In genomic region chr20:61115627-61116026, GRCh38 we compare ENCODE assay signal across 26 cellular contexts.
DNase-seq lines count a peak whose midpoint lies in the region; FAIRE-seq and TF ChIP-seq lines count a peak whose summit lies in the region.
"Had no signal": no experiment of that assay in that cellular context is flagged by ENCODE, and none has a peak within 500 bp of the region (broad histone marks: within the 10 kb centered on the region; RNA-seq: fewer than 3 reads in every experiment).

No MANE protein-coding gene starts in this region.

- no peak overlapping the region for H3K4ac ChIP-seq in mesenchymal stem cell (ENCODE audit: low read depth in 1 of 2, low read length in 2 of 2)
- no peak overlapping the region for H3K4ac ChIP-seq in mesendoderm (ENCODE audit: low read depth, low read length)

- H2BK120ac ChIP-seq in mesenchymal stem cell (ENCODE audit: low read depth, low read length) (no peak overlapping the region), mesendoderm (ENCODE audit: low read depth, low read length) (no peak overlapping the region)

- H3K4me1 Mint-ChIP-seq in brain: peaks cover 35% of the 10 kb centered on the region

- H3K27ac ChIP-seq in mesenchymal stem cell (ENCODE audit: low read length, poor library complexity, severe bottlenecking) (no peak overlapping the region), mesendoderm (ENCODE audit: low read depth, low read length) (no peak overlapping the region)
- H3K27ac ChIP-seq: BLaER1 treated with 17β-estradiol and CSF1 and Interleukin-3, amounts not matched to agents 10 nM and 100 nM; SK-N-MC; tibial nerve had no signal

- TF ChIP-seq CTCF in brain (conservative IDR thresholded peaks at IDR 0.05): no peak

- no peak overlapping the region for H3K4me2 ChIP-seq in mesenchymal stem cell (ENCODE audit: low read length, poor library complexity, severe bottlenecking)
- no peak overlapping the region for H3K4me2 ChIP-seq in mesendoderm (ENCODE audit: low read length)
- H3K4me2 ChIP-seq: smooth muscle cell had no signal

- H3K23ac ChIP-seq in mesenchymal stem cell (ENCODE audit: low read length in 2 of 2) (no peak overlapping the region), mesendoderm (ENCODE audit: low read length) (no peak overlapping the region)

- 75% methylated on average over 5 of the region's 5 CpGs for WGBS in mesenchymal stem cell
- no CpG with 5 or more reads among the region's 5 CpGs for WGBS in mesendoderm (ENCODE audit: extremely low coverage, insufficient coverage, low lambda C conversion rate)

- H2AK5ac ChIP-seq in mesenchymal stem cell (ENCODE audit: low read length, severe bottlenecking) (peak overlapping the region; percentile 11), mesendoderm (ENCODE audit: low read length) (no peak overlapping the region)

- H3K27me3 Mint-ChIP-seq in brain: peaks cover 7% of the 10 kb centered on the region
- H3K27me3 Mint-ChIP-seq: activated naive CD8-positive, alpha-beta T cell had no signal

- H3K27ac Mint-ChIP-seq in brain: peak overlapping the region in 3 of 5 experiments; percentile 4 to 34 (median 12)
- H3K27ac Mint-ChIP-seq: activated naive CD8-positive, alpha-beta T cell; activated T-helper 2 cell treated with anti-CD3 and anti-CD28 coated beads, Interferon-gamma antibody, Interleukin-2, Interleukin-4, amounts not matched to agents 10 μg/mL and 5 μg/mL and 100 μg/mL, durations not matched to agents 14 hours and 24 hours and 36 hours; naive thymus-derived CD8-positive, alpha-beta T cell; T-helper 1 cell treated with Interleukin-12 subunit alpha and Interleukin-12 subunit beta and Interleukin-4 antibody, amounts not matched to agents 30 μg/mL and 1 μg/mL, for 36 hours had no signal

- H3K56ac ChIP-seq in mesendoderm (ENCODE audit: low read length): no peak overlapping the region

- no peaks in the 10 kb centered on the region for H3K79me1 ChIP-seq in mesenchymal stem cell (replicated peaks; ENCODE audit: low read length, poor library complexity, severe bottlenecking)
- H3K79me1 ChIP-seq in mesendoderm (ENCODE audit: low read length): no peaks in the 10 kb centered on the region

- H3K18ac ChIP-seq in mesenchymal stem cell (ENCODE audit: low read depth in 1 of 2, low read length in 2 of 2): no peak overlapping the region
- no peak overlapping the region for H3K18ac ChIP-seq in mesendoderm (ENCODE audit: low read length)

- no peak overlapping the region for H3K4me3 Mint-ChIP-seq in brain
- H3K4me3 Mint-ChIP-seq: activated naive CD8-positive, alpha-beta T cell; naive thymus-derived CD8-positive, alpha-beta T cell; T-helper 1 cell treated with Interleukin-12 subunit alpha and Interleukin-12 subunit beta and Interleukin-4 antibody, amounts not matched to agents 30 μg/mL and 1 μg/mL, for 36 hours had no signal

- no peak overlapping the region for H4K91ac ChIP-seq in mesenchymal stem cell (ENCODE audit: low read length)

- no peak for FAIRE-seq in HTR-8/SVneo (lab: Jason Lieb, UNC)
- FAIRE-seq: K562, TTC549 had no signal

- H4K8ac ChIP-seq in mesenchymal stem cell (ENCODE audit: low read length) (no peak overlapping the region), mesendoderm (ENCODE audit: low read depth, low read length) (no peak overlapping the region)

- no peak overlapping the region for H4K5ac ChIP-seq in mesendoderm (ENCODE audit: low read length)

- H2BK15ac ChIP-seq in mesenchymal stem cell (ENCODE audit: low read depth, poor library complexity, severe bottlenecking): no peak overlapping the region
- H2BK15ac ChIP-seq in mesendoderm (replicated peaks; ENCODE audit: low read depth): no peak overlapping the region

- no peak overlapping the region for H2BK12ac ChIP-seq in mesenchymal stem cell (ENCODE audit: low read length in 2 of 2)

- H3K9ac ChIP-seq in mesenchymal stem cell (ENCODE audit: low read length): no peak overlapping the region
- H3K9ac ChIP-seq in mesendoderm (ENCODE audit: low read length): no peak overlapping the region
- H3K9ac ChIP-seq: BLaER1 treated with 17β-estradiol and CSF1 and Interleukin-3, amounts not matched to agents 10 nM and 100 nM had no signal

- no peak overlapping the region for H2AFZ ChIP-seq in mesenchymal stem cell (ENCODE audit: low read depth, low read length)

- no peak overlapping the region for H2BK5ac ChIP-seq in mesenchymal stem cell (ENCODE audit: low read depth, low read length, poor library complexity, severe bottlenecking)
- H2BK5ac ChIP-seq in mesendoderm (ENCODE audit: low read length): no peak overlapping the region

- H3K79me2 ChIP-seq in mesendoderm (ENCODE audit: control insufficient read depth, insufficient read depth, low read length): no peaks in the 10 kb centered on the region

- no peak overlapping the region for H3K4me3 ChIP-seq in mesenchymal stem cell (ENCODE audit: insufficient read depth in 1 of 2, low read depth in 1 of 2, low read length in 2 of 2)
- no peak overlapping the region for H3K4me3 ChIP-seq in mesendoderm (ENCODE audit: low read length)
- H3K4me3 ChIP-seq: BLaER1 treated with 17β-estradiol and CSF1 and Interleukin-3, amounts not matched to agents 10 nM and 100 nM; K562; MG63; SK-N-MC; smooth muscle cell; tibial nerve had no signal

- no peaks in the 10 kb centered on the region for H3K9me3 ChIP-seq in mesenchymal stem cell (ENCODE audit: control insufficient read depth, low read length)
- H3K9me3 ChIP-seq: MG63, tibial nerve had no signal

- peaks cover 0 to 34% of the 10 kb centered on the region in 2 experiments for H3K27me3 ChIP-seq in mesenchymal stem cell (ENCODE audit: control insufficient read depth in 1 of 2, insufficient read depth in 1 of 2, low read length in 2 of 2)
- no peaks in the 10 kb centered on the region for H3K27me3 ChIP-seq in mesendoderm (ENCODE audit: insufficient read depth, low read length, poor library complexity)
- H3K27me3 ChIP-seq: tibial nerve had no signal

- H3K4me1 ChIP-seq in mesenchymal stem cell (ENCODE audit: control insufficient read depth, insufficient read depth, low read depth, low read length): peaks cover 19% of the 10 kb centered on the region
- no peaks in the 10 kb centered on the region for H3K4me1 ChIP-seq in mesendoderm (ENCODE audit: control insufficient read depth, low read depth, low read length)

- H3K36me3 Mint-ChIP-seq in brain: no peaks in the 10 kb centered on the region
- H3K36me3 Mint-ChIP-seq: activated naive CD8-positive, alpha-beta T cell; naive thymus-derived CD8-positive, alpha-beta T cell had no signal

- H3K14ac ChIP-seq in mesenchymal stem cell (ENCODE audit: low read length in 2 of 2): no peak overlapping the region

- H3K36me3 ChIP-seq in mesenchymal stem cell (ENCODE audit: control insufficient read depth in 1 of 2, insufficient read depth in 2 of 2, low read depth in 1 of 2, low read length in 2 of 2): no peaks in the 10 kb centered on the region
- no peaks in the 10 kb centered on the region for H3K36me3 ChIP-seq in mesendoderm (ENCODE audit: control insufficient read depth, insufficient read depth, low read length)
- H3K36me3 ChIP-seq: BLaER1 treated with 17β-estradiol and CSF1 and Interleukin-3, amounts not matched to agents 10 nM and 100 nM; MG63; tibial nerve had no signal

- DNase-seq in DMS153 (lab: John Stamatoyannopoulos, UW): peak; percentile 74
- DNase-seq in NCI-H1092 treated with DMSO at 0.1 percent for 48 hours (lab: John Stamatoyannopoulos, UW): peak; percentile 79
- DNase-seq in mesenchymal stem cell: no peak
- no peak for DNase-seq in NCI-H1436 (lab: John Stamatoyannopoulos, UW)
- no peak for DNase-seq in HTR-8/SVneo (ENCODE audit: insufficient read length, low spot score)
- DNase-seq in mesendoderm: no peak
- DNase-seq: activated CD4-positive, alpha-beta T cell treated with anti-CD3 and anti-CD28 coated beads, Interleukin-2, amount 50 U/mL, for 48 hours; activated CD8-positive, alpha-beta memory T cell treated with anti-CD3 and anti-CD28 coated beads, Interleukin-2, amount 50 U/mL, for 48 hours; caudate nucleus; foreskin melanocyte; MG63; naive thymus-derived CD8-positive, alpha-beta T cell; NCI-H1436 treated with DMSO at 0.1 percent for 48 hours; NCI-H2171; occipital lobe; stimulated activated CD4-positive, alpha-beta T cell treated with anti-CD3 and anti-CD28 coated beads, Interleukin-1b, Interleukin-23, amount 100 ng/mL, for 48 hours had no signal

- peaks cover 0 to 5% (median 0%) of the 10 kb centered on the region in 5 experiments for H3K9me3 Mint-ChIP-seq in brain
- H3K9me3 Mint-ChIP-seq: activated T-helper 2 cell treated with anti-CD3 and anti-CD28 coated beads, Interferon-gamma antibody, Interleukin-2, Interleukin-4, amounts not matched to agents 10 μg/mL and 5 μg/mL and 100 μg/mL, durations not matched to agents 14 hours and 24 hours and 36 hours; T-helper 1 cell treated with Interleukin-12 subunit alpha and Interleukin-12 subunit beta and Interleukin-4 antibody, amounts not matched to agents 30 μg/mL and 1 μg/mL, for 36 hours had no signal

Comparison
In these comparisons a context has a peak if more than half of its experiments do, and no peak if none do; other contexts are left out.
1. DNase-seq: peak in DMS153 (single experiment) and NCI-H1092 treated with DMSO at 0.1 percent for 48 hours (single experiment); none in mesenchymal stem cell (single experiment), NCI-H1436 (single experiment), HTR-8/SVneo (single experiment) and mesendoderm (single experiment).